In genomic region chr1:238738942-238739341, GRCh38 we compare ENCODE assay signal across 15 cellular contexts.
DNase-seq lines count a peak whose midpoint lies in the region; ATAC-seq and TF ChIP-seq lines count a peak whose summit lies in the region.
"Had no signal": no experiment of that assay in that cellular context is flagged by ENCODE, and none has a peak within 500 bp of the region (broad histone marks: within the 10 kb centered on the region; RNA-seq: fewer than 3 reads in every experiment).

No MANE protein-coding gene starts in this region.

- DNase-seq in AG09309 (ENCODE audit: low read depth) = peak; percentile 34
- peak; percentile 18 for DNase-seq in NCI-H446 treated with DMSO at 0.1 percent for 48 hours (lab: John Stamatoyannopoulos, UW)
- DNase-seq in hepatocyte (ENCODE audit: low spot score) = peak; percentile 12
- DNase-seq in osteoblast (ENCODE audit: insufficient read length, low spot score, missing footprints) = no peak
- DNase-seq in NOMO-1 (lab: John Stamatoyannopoulos, UW; ENCODE audit: unreplicated experiment in 2 of 2) = no peak
- DNase-seq in Karpas-422 = no peak
- DNase-seq: Calu3; CD4-positive, alpha-beta T cell; KG1; NCI-H1092 treated with DMSO at 0.1 percent for 48 hours; NCI-H1694; NCI-H748 treated with DMSO at 0.1 percent for 48 hours; SHP77 treated with DMSO at 0.1 percent for 48 hours had no signal

- H3K4me2 ChIP-seq in hepatocyte = no peak overlapping the region
- no peak overlapping the region for H3K4me2 ChIP-seq in osteoblast (ENCODE audit: insufficient read depth, low read length)
- no peak overlapping the region for H3K4me2 ChIP-seq in Karpas-422 (ENCODE audit: low read depth, low read length, poor library complexity, severe bottlenecking)

- H3K79me2 ChIP-seq in hepatocyte (no peaks in the 10 kb centered on the region), osteoblast (ENCODE audit: insufficient read depth, low read length) (no peaks in the 10 kb centered on the region), Karpas-422 (ENCODE audit: low read length) (no peaks in the 10 kb centered on the region)

- TF ChIP-seq CTCF in AG09309 (IDR thresholded peaks at IDR 0.05; ENCODE audit: control insufficient read depth, insufficient read depth, low read depth, low read length, missing control alignments) (no peak), hepatocyte (IDR thresholded peaks at IDR 0.05; ENCODE audit: poor library complexity) (no peak), osteoblast (IDR thresholded peaks at IDR 0.05; ENCODE audit: extremely low read depth, low read depth, low read length) (no peak)

- H3K9me3 ChIP-seq in hepatocyte (ENCODE audit: low read depth) (no peaks in the 10 kb centered on the region), osteoblast (ENCODE audit: low read depth, low read length) (no peaks in the 10 kb centered on the region), Karpas-422 (ENCODE audit: low read length) (peaks cover 34% of the 10 kb centered on the region; the same call in 1 of the 2 replicates)

- H3K9me2 ChIP-seq in hepatocyte (replicated peaks; ENCODE audit: insufficient read depth) (no peaks in the 10 kb centered on the region), Karpas-422 (replicated peaks; ENCODE audit: insufficient read depth, low read length) (no peaks in the 10 kb centered on the region)

- ATAC-seq in esophagus mucosa (no peak), HG02623 (IDR thresholded peaks at IDR 0.05; ENCODE audit: unreplicated experiment) (no peak)

- H3K36me3 ChIP-seq in hepatocyte (replicated peaks; ENCODE audit: insufficient read depth, low read depth) = no peaks in the 10 kb centered on the region
- H3K36me3 ChIP-seq in osteoblast (ENCODE audit: insufficient read depth, low read length) = no peaks in the 10 kb centered on the region
- H3K36me3 ChIP-seq in Karpas-422 (ENCODE audit: insufficient read depth, low read length) = no peaks in the 10 kb centered on the region

- H3K27me3 ChIP-seq in hepatocyte = no peaks in the 10 kb centered on the region
- H3K27me3 ChIP-seq in osteoblast (ENCODE audit: insufficient read depth, low read length) = no peaks in the 10 kb centered on the region
- H3K27me3 ChIP-seq in Karpas-422 (ENCODE audit: low read length) = no peaks in the 10 kb centered on the region

- H4K20me1 ChIP-seq in hepatocyte (ENCODE audit: insufficient read depth, poor library complexity, severe bottlenecking) (no peaks in the 10 kb centered on the region), osteoblast (ENCODE audit: insufficient read depth, low read length) (no peaks in the 10 kb centered on the region), Karpas-422 (ENCODE audit: insufficient read depth, low read depth, low read length) (no peaks in the 10 kb centered on the region)

- H3K4me1 ChIP-seq in hepatocyte (ENCODE audit: insufficient read depth) (no peaks in the 10 kb centered on the region), osteoblast (ENCODE audit: insufficient read depth, low read length) (no peaks in the 10 kb centered on the region), Karpas-422 (ENCODE audit: low read length) (no peaks in the 10 kb centered on the region)

- 69% methylated on average over 2 of the region's 2 CpGs for WGBS in hepatocyte (ENCODE audit: low lambda C conversion rate, missing lambda C conversion rate)

- no peak overlapping the region for H3K4me3 ChIP-seq in AG09309 (ENCODE audit: control insufficient read depth, low read depth, low read length)
- H3K4me3 ChIP-seq in hepatocyte = no peak overlapping the region
- no peak overlapping the region for H3K4me3 ChIP-seq in osteoblast (ENCODE audit: insufficient read depth, low read length)
- H3K4me3 ChIP-seq in Karpas-422 (ENCODE audit: low read length) = no peak overlapping the region

- no peak overlapping the region for H3K9ac ChIP-seq in Karpas-422 (ENCODE audit: low read length)

- H2AFZ ChIP-seq in hepatocyte = no peak overlapping the region
- peak overlapping the region; percentile 24 for H2AFZ ChIP-seq in osteoblast (ENCODE audit: low read length)
- H2AFZ ChIP-seq in Karpas-422 (ENCODE audit: low read length) = no peak overlapping the region

- no peak overlapping the region for H3K27ac ChIP-seq in hepatocyte
- no peak overlapping the region for H3K27ac ChIP-seq in osteoblast (ENCODE audit: low read depth, low read length)
- H3K27ac ChIP-seq in Karpas-422 (ENCODE audit: low read length) = no peak overlapping the region

Comparison
In these comparisons a context has a peak if more than half of its experiments do, and no peak if none do; other contexts are left out.
1. DNase-seq: peak in AG09309 (single experiment), NCI-H446 treated with DMSO at 0.1 percent for 48 hours (single experiment) and hepatocyte (single experiment); none in osteoblast (single experiment), NOMO-1 (0 of 2) and Karpas-422 (single experiment).